ENCODE assay signal across 9 cellular contexts in genomic region chr1:147545133-147545532, GRCh38. TPM values are rescaled to one million over a fixed set of nuclear protein-coding genes. Genes with fewer than 3 reads are reported as not detected.
A peak's percentile ranks its signal among the peaks of the same experiment; 100 is the strongest.
DNase-seq lines count a peak whose midpoint lies in the region; ATAC-seq, FAIRE-seq and TF ChIP-seq lines count a peak whose summit lies in the region.
"Had no signal": no experiment of that assay in that cellular context is flagged by ENCODE, and none has a peak within 500 bp of the region (broad histone marks: within the 10 kb centered on the region; RNA-seq: fewer than 3 reads in every experiment).

No MANE protein-coding gene starts in this region.

- H3K4me1 ChIP-seq in heart right ventricle (peaks cover 0 to 61% (median 17%) of the 10 kb centered on the region in 9 donors), astrocyte (ENCODE audit: insufficient read depth, low read length) (peaks cover 10% of the 10 kb centered on the region)

- H3K4me2 ChIP-seq in astrocyte (ENCODE audit: low read length) = peak overlapping the region; percentile 37

- DNase-seq in left cardiac atrium (peak; percentile 30), heart right ventricle (no peak), T-helper 17 cell (peak; percentile 43 to 73 (median 65)), astrocyte (ENCODE audit: low read depth) (peak; percentile 97), natural killer cell (peak; percentile 80), stromal cell of bone marrow (ENCODE audit: low read depth) (peak; percentile 67), AML-193 (lab: John Stamatoyannopoulos, UW) (no peak), SW 1271 (lab: John Stamatoyannopoulos, UW) (no peak)

- H3K36me3 ChIP-seq in heart right ventricle (no peaks in the 10 kb centered on the region), astrocyte (ENCODE audit: insufficient read depth, low read length) (no peaks in the 10 kb centered on the region)

- intact Hi-C loops in left cardiac atrium (cut with DNase I) (loop anchor here in 1 of 2 donors (10.0 kb wide), 1 partner anchor 50 kb away; no protein-coding TSS in a partner anchor), heart right ventricle (cut with DNase I) (loop anchor here in 2 of 10 donors (10.0 kb wide), 1 partner anchor 50 kb away; no protein-coding TSS in a partner anchor), natural killer cell (cut with micrococcal nuclease) (loop anchor here (1.0 kb wide), 1 partner anchor 54 kb away; no protein-coding TSS in a partner anchor)

- ATAC-seq in left cardiac atrium (peak; percentile 7 to 41), heart right ventricle (no peak), T-helper 17 cell (peak; percentile 89), natural killer cell (peak; percentile 74 to 87 (median 84))

- 38 to 54% methylated on average over 6 of the region's 6 CpGs for WGBS in heart right ventricle, 2 donors

- peak overlapping the region; percentile 92 for H3K27ac Mint-ChIP-seq in T-helper 17 cell
- no peak overlapping the region for H3K27ac Mint-ChIP-seq in astrocyte (ENCODE audit: unreplicated experiment)
- H3K27ac Mint-ChIP-seq in natural killer cell = peak overlapping the region; percentile 80 to 84
- H3K27ac Mint-ChIP-seq: dendritic cell treated with granulocyte-macrophage colony-stimulating factor and Interleukin-4, amounts not matched to agents 40 ng/mL and 50 ng/mL, for 4 days had no signal

- H3K27ac ChIP-seq in heart right ventricle = no peak overlapping the region
- H3K27ac ChIP-seq in astrocyte (ENCODE audit: low read depth, low read length) = peak overlapping the region; percentile 2

- H3K36me3 Mint-ChIP-seq in T-helper 17 cell (ENCODE audit: low read depth) (no peaks in the 10 kb centered on the region), astrocyte (ENCODE audit: low read depth, unreplicated experiment) (no peaks in the 10 kb centered on the region), natural killer cell (no peaks in the 10 kb centered on the region)

- peak overlapping the region; percentile 86 for H3K4me3 Mint-ChIP-seq in T-helper 17 cell
- H3K4me3 Mint-ChIP-seq in astrocyte (ENCODE audit: unreplicated experiment) = no peak overlapping the region
- H3K4me3 Mint-ChIP-seq in natural killer cell = peak overlapping the region; percentile 87
- H3K4me3 Mint-ChIP-seq: dendritic cell treated with granulocyte-macrophage colony-stimulating factor and Interleukin-4, amounts not matched to agents 40 ng/mL and 50 ng/mL, for 4 days had no signal

- no peak overlapping the region for H2AFZ ChIP-seq in astrocyte (ENCODE audit: low read depth, low read length)

- H4K20me1 ChIP-seq in astrocyte (ENCODE audit: insufficient read depth, low read length) = peaks cover 20% of the 10 kb centered on the region

- H3K27me3 ChIP-seq in heart right ventricle (peaks cover 0 to 18% (median 0%) of the 10 kb centered on the region in 7 donors), astrocyte (ENCODE audit: insufficient read depth, low read length) (no peaks in the 10 kb centered on the region)

- no peak overlapping the region for H3K9ac ChIP-seq in astrocyte (ENCODE audit: low read length)

- H3K27me3 Mint-ChIP-seq in T-helper 17 cell = peaks cover 6% of the 10 kb centered on the region
- no peaks in the 10 kb centered on the region for H3K27me3 Mint-ChIP-seq in astrocyte (ENCODE audit: low read depth, unreplicated experiment)
- H3K27me3 Mint-ChIP-seq in natural killer cell (ENCODE audit: low read depth in 2 of 2) = peaks cover 11 to 15% of the 10 kb centered on the region in 2 donors

- H3K4me3 ChIP-seq in heart right ventricle = no peak overlapping the region
- no peak overlapping the region for H3K4me3 ChIP-seq in astrocyte (ENCODE audit: insufficient read depth, low read depth, low read length)

- FAIRE-seq in astrocyte (lab: Jason Lieb, UNC) = no peak

- TF ChIP-seq CTCF in heart right ventricle (IDR thresholded peaks at IDR 0.05) (no peak), astrocyte (IDR thresholded peaks at IDR 0.05; ENCODE audit: insufficient read depth, low read depth, low read length) (no peak), natural killer cell (IDR thresholded peaks at IDR 0.05) (no peak)

- no peaks in the 10 kb centered on the region for H3K9me3 ChIP-seq in heart right ventricle
- H3K9me3 ChIP-seq in T-helper 17 cell (ENCODE audit: control insufficient read depth, low read length, poor library complexity, severe bottlenecking) = no peaks in the 10 kb centered on the region
- H3K9me3 ChIP-seq in astrocyte (ENCODE audit: insufficient read depth, low read depth, low read length) = no peaks in the 10 kb centered on the region

- H3K4me1 Mint-ChIP-seq in T-helper 17 cell = peaks cover 40% of the 10 kb centered on the region
- peaks cover 26% of the 10 kb centered on the region for H3K4me1 Mint-ChIP-seq in astrocyte (ENCODE audit: low read depth, unreplicated experiment)
- peaks cover 34 to 39% of the 10 kb centered on the region in 2 donors for H3K4me1 Mint-ChIP-seq in natural killer cell

- H3K79me2 ChIP-seq in astrocyte (ENCODE audit: insufficient read depth, low read length) = peaks cover 46% of the 10 kb centered on the region

- no peaks in the 10 kb centered on the region for H3K9me3 Mint-ChIP-seq in astrocyte (ENCODE audit: unreplicated experiment)
- H3K9me3 Mint-ChIP-seq in natural killer cell = no peaks in the 10 kb centered on the region
- H3K9me3 Mint-ChIP-seq: dendritic cell treated with granulocyte-macrophage colony-stimulating factor and Interleukin-4, amounts not matched to agents 40 ng/mL and 50 ng/mL, for 4 days had no signal

RNA-seq across cellular contexts. Expression of gene BCL9, which starts 3.8 kb away (rescaled TPM):
- total RNA-seq in left cardiac atrium (10 to 100 TPM; 10.8 to 11.6 TPM), heart right ventricle (10 to 100 TPM in 8 of 10 donors, 1 to 10 TPM in 2; 5.5 to 20.7 (median 13.8) TPM), T-helper 17 cell (10 to 100 TPM; 12.6 to 14.6 TPM), astrocyte (30.0 and 30.5 TPM in 2 replicates), natural killer cell (10 to 100 TPM; 11.0 to 21.1 (median 13.5) TPM)
- polyA plus RNA-seq in heart right ventricle = 1 to 10 TPM; 3.9 to 6.7 TPM

Comparison
In these comparisons a context has a peak if more than half of its experiments do, and no peak if none do; other contexts are left out.
1. ATAC-seq: peak in left cardiac atrium (2 of 2), T-helper 17 cell (single experiment) and natural killer cell (3 of 3); none in heart right ventricle (0 of 8).
2. DNase-seq: peak in left cardiac atrium (single experiment), T-helper 17 cell (3 of 3), astrocyte (single experiment), natural killer cell (single experiment) and stromal cell of bone marrow (single experiment); none in heart right ventricle (0 of 2), AML-193 (0 of 2) and SW 1271 (0 of 2).